In the genomic region with DNA sequence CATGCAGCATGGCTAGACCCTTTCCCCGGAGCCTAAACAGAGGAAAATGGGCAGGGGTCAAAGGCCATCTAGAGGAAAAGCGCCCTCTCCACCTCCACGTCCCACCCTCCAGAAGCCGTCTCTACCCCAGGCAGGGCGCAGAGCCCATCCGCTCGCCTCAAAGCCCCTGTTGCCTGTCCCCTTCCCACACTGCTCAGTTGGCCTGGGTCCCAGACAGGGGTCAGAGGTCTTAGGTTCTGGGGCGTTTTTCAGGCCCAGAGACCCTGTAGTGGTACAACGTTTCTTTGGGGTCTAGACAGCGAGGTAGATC, we compare ENCODE assay signal across 6 cellular contexts.
DNase-seq lines count a peak whose midpoint lies in the region; ATAC-seq and TF ChIP-seq lines count a peak whose summit lies in the region.

No MANE protein-coding gene starts in this region.

- H3K4me3 ChIP-seq in retinal pigment epithelial cell (ENCODE audit: low read length), result peak overlapping the region; percentile 55

- peak; percentile 44 for DNase-seq in effector CD8-positive, alpha-beta T cell (lab: John Stamatoyannopoulos, UW)
- DNase-seq in retinal pigment epithelial cell (ENCODE audit: low read depth) (no peak), SIG-M5 treated with dmso at 0.1 percent for 504 hours (lab: John Stamatoyannopoulos, UW; ENCODE audit: unreplicated experiment) (no peak), NCI-H2081 treated with DMSO at 0.1 percent for 48 hours (lab: John Stamatoyannopoulos, UW) (no peak)

- ATAC-seq in GM19324 (IDR thresholded peaks at IDR 0.05; ENCODE audit: low FRiP score, unreplicated experiment) (peak; percentile 8), HG03521 (IDR thresholded peaks at IDR 0.05; ENCODE audit: unreplicated experiment) (peak; percentile 1)

- TF ChIP-seq CTCF in retinal pigment epithelial cell (conservative IDR thresholded peaks at IDR 0.05; ENCODE audit: low read depth, low read length), result no peak
